Comparison of ENCODE assay signal across 11 cellular contexts in genomic region chr19:55486043-55486970, GRCh38. TPM values are rescaled to one million over a fixed set of nuclear protein-coding genes. Genes with fewer than 3 reads are reported as not detected.
DNase-seq lines count a peak whose midpoint lies in the region; ATAC-seq, FAIRE-seq and TF ChIP-seq lines count a peak whose summit lies in the region.
"Had no signal": no experiment of that assay in that cellular context is flagged by ENCODE, and none has a peak within 500 bp of the region (broad histone marks: within the 10 kb centered on the region; RNA-seq: fewer than 3 reads in every experiment).

No MANE protein-coding gene starts in this region.

- in situ Hi-C loops in IMR-90 (cut with MboI; ENCODE audit: low sequenced_read_pairs) = loop anchor here (25.0 kb wide), 1 partner anchor 1024 kb away; the partner anchor contains the start of genes CDC42EP5 and LENG9

- peak overlapping the region; percentile 44; the same call in 1 of the 2 replicates for H3K18ac ChIP-seq in IMR-90 (ENCODE audit: low read depth, low read length)

- no peak for FAIRE-seq in RCC 7860 (lab: Jason Lieb, UNC)
- FAIRE-seq: GM12878 had no signal

- peaks cover 10% of the 10 kb centered on the region; the same call in 1 of the 2 replicates for H3K36me3 ChIP-seq in IMR-90 (ENCODE audit: control insufficient read depth, insufficient read depth, low read length)

- H3K79me1 ChIP-seq in IMR-90 (ENCODE audit: low read depth in 1 of 2, low read length in 2 of 2) = peaks cover 5 to 36% of the 10 kb centered on the region in 2 experiments

- no peak overlapping the region for H2BK15ac ChIP-seq in IMR-90 (ENCODE audit: low read depth, low read length)

- H2AK9ac ChIP-seq in IMR-90 (replicated peaks; ENCODE audit: low read depth, low read length, poor library complexity) = peak overlapping the region; percentile 99

- no peak; the same call in 1 of the 2 replicates for TF ChIP-seq POLR2A in IMR-90 (IDR thresholded peaks at IDR 0.05; ENCODE audit: low read depth, low read length)

- CTCF ChIA-PET in IMR-90 (lab: Yijun Ruan, JAX) = interaction anchor here (1.1 kb wide), 1 partner anchor 17 kb away, joined by 6 read pairs; no protein-coding TSS in a partner anchor

- H3K56ac ChIP-seq in IMR-90 (ENCODE audit: extremely low read depth, insufficient read depth, low read length) = no peak overlapping the region

- H3K4me3 ChIP-seq in AG09309 (ENCODE audit: control insufficient read depth, low read depth, low read length) = peak overlapping the region; percentile 65
- H3K4me3 ChIP-seq in IMR-90 (ENCODE audit: insufficient read depth, low read depth, low read length) = no peak overlapping the region
- H3K4me3 ChIP-seq in choroid plexus epithelial cell (ENCODE audit: low read depth, low read length) = peak overlapping the region; percentile 82

- peak; percentile 64 for TF ChIP-seq CTCF in AG09309 (IDR thresholded peaks at IDR 0.05; ENCODE audit: control insufficient read depth, insufficient read depth, low read depth, low read length, missing control alignments)
- no peak for TF ChIP-seq CTCF in IMR-90 (conservative IDR thresholded peaks at IDR 0.05; ENCODE audit: low read depth, low read length)
- no peak for TF ChIP-seq CTCF in choroid plexus epithelial cell (conservative IDR thresholded peaks at IDR 0.05; ENCODE audit: low read depth, low read length)

- peak overlapping the region; percentile 49 for H4K5ac ChIP-seq in IMR-90 (ENCODE audit: low read depth, low read length)

- BruUV-seq in IMR-90 (replicated peaks; lab: Mats Ljungman, UMichigan) = no TSS peak

- no peaks in the 10 kb centered on the region for H3K27me3 ChIP-seq in IMR-90 (ENCODE audit: control insufficient read depth, insufficient read depth, low read length)

- peak overlapping the region; percentile 68 to 98 (median 90) for H3K27ac Mint-ChIP-seq in naive B cell

- H3K4me3 Mint-ChIP-seq in naive B cell = peak overlapping the region; percentile 22 to 88 (median 76)

- peak overlapping the region; percentile 63; the same call in 1 of the 2 replicates for H3K14ac ChIP-seq in IMR-90 (replicated peaks; ENCODE audit: low read depth, low read length)

- H3K9me3 Mint-ChIP-seq in naive B cell = no peaks in the 10 kb centered on the region

- WGBS in IMR-90 (ENCODE audit: extremely low coverage in 2 of 2, insufficient read length in 1 of 2), 2 experiments = 83% methylated on average over 40 of the region's 53 CpGs; no CpG with 5 or more reads in 1 of the 2 experiments

- no peak for TF ChIP-seq RAD21 in IMR-90 (IDR thresholded peaks at IDR 0.05; ENCODE audit: low read length)

- H3K4me2 ChIP-seq in IMR-90 (ENCODE audit: low read depth, low read length) = peak overlapping the region; percentile 66

- POLR2A ChIA-PET in IMR-90 (lab: Charles Lee; ENCODE audit: unreplicated experiment) = interaction anchor here (2.2 kb wide), 1 partner anchor 10 kb away, joined by 8 read pairs; the partner anchor contains the start of gene ZNF628

- dilution Hi-C loops in IMR-90 (cut with HindIII; ENCODE audit: low sequenced_read_pairs, unreplicated experiment) = no loop called here

- peak overlapping the region; percentile 62 for H4K91ac ChIP-seq in IMR-90 (ENCODE audit: insufficient read depth, low read depth, low read length)

- DNase-seq in AG09309 (ENCODE audit: low read depth) = no peak
- no peak for DNase-seq in IMR-90
- DNase-seq in choroid plexus epithelial cell (ENCODE audit: low read depth) = no peak
- no peak for DNase-seq in naive B cell
- no peak for DNase-seq in DMS 273 treated with DMSO at 0.1 percent for 48 hours (lab: John Stamatoyannopoulos, UW)
- DNase-seq in NCI-H1092 (lab: John Stamatoyannopoulos, UW) = no peak
- DNase-seq in RCC 7860 (ENCODE audit: low spot score) = no peak

- H4K20me1 ChIP-seq in IMR-90 (ENCODE audit: insufficient read depth, low read length) = 0 out of 2 replicates have a peak, but pooled peaks cover 4% of the 10 kb centered on the region

- H2BK20ac ChIP-seq in IMR-90 (ENCODE audit: low read depth, low read length) = no peak overlapping the region

- intact Hi-C loops in IMR-90 (cut with micrococcal nuclease) = no loop called here

- peaks cover 30% of the 10 kb centered on the region for H3K4me1 ChIP-seq in IMR-90 (ENCODE audit: control insufficient read depth, insufficient read depth, low read length)

- no peaks in the 10 kb centered on the region for H3K36me3 Mint-ChIP-seq in naive B cell

- peak overlapping the region; percentile 90 for H2BK5ac ChIP-seq in IMR-90 (ENCODE audit: low read depth, low read length, poor library complexity, severe bottlenecking)

- peak overlapping the region; percentile 89 for H3K27ac ChIP-seq in IMR-90 (ENCODE audit: insufficient read depth, low read length)

- peak overlapping the region; percentile 24 for H3K23ac ChIP-seq in IMR-90 (ENCODE audit: low read depth, low read length)

- peak overlapping the region; percentile 51 for H3K9ac ChIP-seq in IMR-90 (ENCODE audit: low read depth, low read length)

- H3K4me1 Mint-ChIP-seq in naive B cell = peaks cover 10 to 18% (median 12%) of the 10 kb centered on the region in 3 donors

- peak overlapping the region; percentile 76 for H2AFZ ChIP-seq in IMR-90 (replicated peaks; ENCODE audit: low read length, poor library complexity)

- peak overlapping the region; percentile 58; the same call in 1 of the 2 replicates for H2BK120ac ChIP-seq in IMR-90 (ENCODE audit: low read depth, low read length)

- H4K8ac ChIP-seq in IMR-90 (ENCODE audit: low read depth in 2 of 2, low read length in 2 of 2) = peak overlapping the region; percentile 74 to 90; a peak in 2 of 4 replicates

- no peak for ATAC-seq in IMR-90 (ENCODE audit: low read depth)
- no peak for ATAC-seq in naive B cell (ENCODE audit: low read depth in 2 of 2)
- no peak for ATAC-seq in HG03457 (IDR thresholded peaks at IDR 0.05; ENCODE audit: unreplicated experiment)

- no peaks in the 10 kb centered on the region for H3K9me3 ChIP-seq in IMR-90 (ENCODE audit: control insufficient read depth, insufficient read depth, low read length)

- H3K27me3 Mint-ChIP-seq in naive B cell = peaks cover 0 to under 1% (median 0%) of the 10 kb centered on the region in 3 donors

- H3K4ac ChIP-seq in IMR-90 (ENCODE audit: low read depth, low read length) = peak overlapping the region; percentile 82

- H2AK5ac ChIP-seq in IMR-90 (ENCODE audit: low read depth, low read length) = peak overlapping the region; percentile 85

- 0 out of 2 replicates have a peak, but pooled peaks cover 4% of the 10 kb centered on the region for H3K9me1 ChIP-seq in IMR-90 (ENCODE audit: insufficient read depth, low read length)

TF ChIP-seq in IMR-90, 13 proteins besides CTCF, POLR2A, EP300 and RAD21 (continues in another document):
- TF ChIP-seq CHD1 (IDR thresholded peaks at IDR 0.05; ENCODE audit: low read depth, low read length) = no peak
- TF ChIP-seq FOS (IDR thresholded peaks at IDR 0.05; ENCODE audit: low read depth, low read length) = no peak
- no peak for TF ChIP-seq RFX5 (IDR thresholded peaks at IDR 0.05; ENCODE audit: low read depth, low read length)
- TF ChIP-seq SMC3 (IDR thresholded peaks at IDR 0.05; ENCODE audit: low read depth, low read length) = no peak
- TF ChIP-seq BHLHE40 (IDR thresholded peaks at IDR 0.05; ENCODE audit: low read depth, low read length) = no peak
- no peak for TF ChIP-seq USF2 (IDR thresholded peaks at IDR 0.05; ENCODE audit: low read depth, low read length)
- TF ChIP-seq CEBPB (IDR thresholded peaks at IDR 0.05; ENCODE audit: low read depth, low read length) = no peak
- TF ChIP-seq MXI1 (IDR thresholded peaks at IDR 0.05; ENCODE audit: borderline replicate concordance, low read depth, low read length) = no peak
- TF ChIP-seq MAZ (IDR thresholded peaks at IDR 0.05; ENCODE audit: borderline replicate concordance, low read depth, low read length) = no peak
- TF ChIP-seq RCOR1 (IDR thresholded peaks at IDR 0.05; ENCODE audit: insufficient replicate concordance, low read length) = no peak
- TF ChIP-seq NFE2L2 (IDR thresholded peaks at IDR 0.05; ENCODE audit: low read depth, low read length) = no peak
- TF ChIP-seq MAFK (IDR thresholded peaks at IDR 0.05; ENCODE audit: low read depth, low read length) = no peak

RNA-seq across cellular contexts. Expression of gene NAT14, which starts 1.3 kb away (rescaled TPM):
- 4.3 and 7.2 TPM in 2 replicates for total RNA-seq in IMR-90 (2012; rRNA removed)
- polyA plus RNA-seq in IMR-90 (2012; rRNA removed) = 40.9 and 41.2 TPM in 2 replicates
- 42.0 and 62.9 TPM in 2 replicates for polyA plus RNA-seq in IMR-90 (2012; cell fraction: cytosol; rRNA removed)
- polyA plus RNA-seq in IMR-90 (2012; cell fraction: nucleus; rRNA removed; ENCODE audit: low replicate concordance) = 65.5 and 111 TPM in 2 replicates
- polyA plus RNA-seq in naive B cell (ENCODE audit: low read depth in 6 of 6) = 1 to 10 TPM; 3.4 to 7.5 (median 4.8) TPM

RNA-seq across cellular contexts. Expression of gene SSC5D, which starts 1.9 kb away (rescaled TPM):
- total RNA-seq in IMR-90 (2012; rRNA removed) = 1.4 and 1.7 TPM in 2 replicates
- 14.1 and 19.1 TPM in 2 replicates for polyA plus RNA-seq in IMR-90 (2012; rRNA removed)
- 10.9 and 19.1 TPM in 2 replicates for polyA plus RNA-seq in IMR-90 (2012; cell fraction: cytosol; rRNA removed)
- polyA plus RNA-seq in IMR-90 (2012; cell fraction: nucleus; rRNA removed; ENCODE audit: low replicate concordance) = 44.4 and 80.8 TPM in 2 replicates
- under 1 TPM in 4 of 6 donors, not detected in 2; 0.05 to 0.11 (median 0.09) TPM for polyA plus RNA-seq in naive B cell (ENCODE audit: low read depth in 6 of 6)

RNA-seq across cellular contexts. Expression of gene ZNF628, which starts 9.9 kb away (rescaled TPM):
- total RNA-seq in IMR-90 (2012; rRNA removed) = 0.18 and 0.28 TPM in 2 replicates
- polyA plus RNA-seq in IMR-90 (2012; rRNA removed) = 1.9 and 2.6 TPM in 2 replicates
- 2.0 and 4.3 TPM in 2 replicates for polyA plus RNA-seq in IMR-90 (2012; cell fraction: cytosol; rRNA removed)
- polyA plus RNA-seq in IMR-90 (2012; cell fraction: nucleus; rRNA removed; ENCODE audit: low replicate concordance) = 4.7 and 12.2 TPM in 2 replicates
- 1 to 10 TPM in 2 of 6 donors, under 1 TPM in 3, not detected in 1; 0.16 to 2.2 (median 0.94) TPM for polyA plus RNA-seq in naive B cell (ENCODE audit: low read depth in 6 of 6)

RNA-seq across cellular contexts. Expression of gene C19orf85, which starts 21.8 kb away (rescaled TPM):
- total RNA-seq in IMR-90 (2012; rRNA removed) = not detected in 2 replicates
- polyA plus RNA-seq in IMR-90 (2012; rRNA removed) (not detected in 2 replicates), naive B cell (ENCODE audit: low read depth in 6 of 6) (not detected)
- polyA plus RNA-seq in IMR-90 (2012; cell fraction: cytosol; rRNA removed) = not detected in 2 replicates
- polyA plus RNA-seq in IMR-90 (2012; cell fraction: nucleus; rRNA removed; ENCODE audit: low replicate concordance) = 0.11 TPM in 1 of 2 replicates, not detected in the other
- total RNA-seq: GM12878, NCI-H460, subcutaneous adipose tissue had no signal
- polyA plus RNA-seq: GM12878 had no signal

RNA-seq across cellular contexts. Expression of gene ISOC2, which starts 24.9 kb away (rescaled TPM):
- total RNA-seq in IMR-90 (2012; rRNA removed) = 46.7 and 56.1 TPM in 2 replicates
- 82.1 and 119 TPM in 2 replicates for polyA plus RNA-seq in IMR-90 (2012; rRNA removed)
- polyA plus RNA-seq in IMR-90 (2012; cell fraction: cytosol; rRNA removed) = 50.5 and 139 TPM in 2 replicates
- 29.9 and 88.9 TPM in 2 replicates for polyA plus RNA-seq in IMR-90 (2012; cell fraction: nucleus; rRNA removed; ENCODE audit: low replicate concordance)
- polyA plus RNA-seq in naive B cell (ENCODE audit: low read depth in 6 of 6) = 10 to 100 TPM; 21.8 to 57.9 (median 28.0) TPM

Comparison
In these comparisons a context has a peak if more than half of its experiments do, and no peak if none do; other contexts are left out.
1. RNA of gene SSC5D, which starts 1.9 kb away (polyA plus RNA-seq): 10.9 to 80.8 TPM in IMR-90; 0.05 to 0.11 TPM in naive B cell; every median in the first group is over 10 times any median in the second.